ENCODE assay signal across 8 cellular contexts in the genomic region with DNA sequence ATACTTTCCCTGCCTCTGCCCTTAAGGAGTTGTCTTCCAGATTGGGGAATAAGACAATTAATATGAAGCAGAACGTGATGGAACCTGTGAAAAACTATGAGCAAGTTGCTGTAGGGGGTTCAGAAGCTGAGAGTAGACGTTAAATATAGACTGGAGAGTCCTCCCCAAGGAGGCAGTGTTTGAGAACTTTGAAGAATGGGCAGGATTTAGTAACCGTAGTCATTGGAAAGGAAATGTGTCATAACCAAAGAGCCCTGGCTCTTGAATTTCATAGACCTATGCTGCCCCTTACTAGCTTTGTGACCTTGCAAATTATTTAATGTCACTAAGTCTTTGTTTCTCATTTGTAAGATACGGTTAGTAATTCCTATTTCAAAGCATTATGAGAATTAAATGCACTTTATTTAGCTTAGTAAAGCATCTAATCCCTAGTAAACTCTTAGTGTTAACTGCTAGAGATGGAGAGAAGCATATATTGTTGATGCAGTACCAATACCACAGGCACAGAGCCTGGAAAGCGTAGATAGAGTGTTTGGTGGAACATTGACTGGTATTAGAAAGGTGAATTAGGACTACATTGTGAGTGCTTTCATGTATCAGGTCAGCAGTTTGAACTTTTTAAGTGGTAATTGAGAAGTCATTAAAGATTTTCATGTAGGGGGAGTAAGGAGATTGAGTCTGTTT. TPM values are rescaled to one million over a fixed set of nuclear protein-coding genes. Genes with fewer than 3 reads are reported as not detected.
A peak's percentile ranks its signal among the peaks of the same experiment; 100 is the strongest.
DNase-seq lines count a peak whose midpoint lies in the region; ATAC-seq and TF ChIP-seq lines count a peak whose summit lies in the region.

No MANE protein-coding gene starts in this region.

- ATAC-seq in Panc1 (peak; percentile 60), heart left ventricle (peak; percentile 51 to 82 (median 68))

- CTCF ChIA-PET in Panc1 (lab: Charles Lee): no interaction called here

- H3K4me1 ChIP-seq in Panc1 (ENCODE audit: control insufficient read depth, insufficient read depth, low read length) (peaks cover 14% of the 10 kb centered on the region), heart left ventricle (peaks cover 4 to 90% (median 23%) of the 10 kb centered on the region in 12 donors)

- intact Hi-C loops in Panc1 (cut with micrococcal nuclease; ENCODE audit: unreplicated experiment) (no loop called here), heart left ventricle (cut with DNase I) (loop anchor here in 3 of 10 donors (5.0 kb wide), 1 partner anchor 56 kb away; a partner anchor contains a TSS)

- in situ Hi-C loops in Panc1 (cut with HindIII; ENCODE audit: low pct_unique_long_range_greater_than_20kb, low sequenced_read_pairs): no loop called here

- H3K36me3 ChIP-seq in Panc1 (ENCODE audit: control insufficient read depth, insufficient read depth, low read length): no peaks in the 10 kb centered on the region
- no peaks in the 10 kb centered on the region for H3K36me3 ChIP-seq in heart left ventricle

- DNase-seq in stimulated activated CD4-positive, alpha-beta T cell treated with anti-CD3 and anti-CD28 coated beads, Interleukin-4, amount 100 ng/mL, for 24 hours: peak; percentile 19
- DNase-seq in stimulated activated CD4-positive, alpha-beta T cell treated with anti-CD3 and anti-CD28 coated beads, Interleukin-4, amount 100 ng/mL, for 4 hours: no peak
- DNase-seq in Panc1 (ENCODE audit: low read depth, low spot score) (no peak), heart left ventricle (no peak), NCI-H446 treated with DMSO at 0.1 percent for 48 hours (lab: John Stamatoyannopoulos, UW) (no peak), occipital lobe (lab: John Stamatoyannopoulos, UW) (no peak), NCI-H510A treated with DMSO at 0.1 percent for 48 hours (lab: John Stamatoyannopoulos, UW) (no peak), pons (ENCODE audit: low spot score) (no peak)

- H3K27me3 ChIP-seq in Panc1 (ENCODE audit: control insufficient read depth, insufficient read depth, low read length): no peaks in the 10 kb centered on the region
- H3K27me3 ChIP-seq in heart left ventricle: no peaks in the 10 kb centered on the region

- TF ChIP-seq CTCF in Panc1 (IDR thresholded peaks at IDR 0.05) (no peak), heart left ventricle (IDR thresholded peaks at IDR 0.05) (peak in 4 of 12 donors; percentile 18 to 41 (median 26))

- H3K27ac ChIP-seq in Panc1 (ENCODE audit: low read length) (no peak overlapping the region), heart left ventricle (peak overlapping the region in 11 of 12 donors; percentile 34 to 80 (median 59))

- BruUV-seq in Panc1 (replicated peaks; lab: Mats Ljungman, UMichigan): no TSS peak

- H3K9me3 ChIP-seq in Panc1 (ENCODE audit: control insufficient read depth, insufficient read depth, low read depth, low read length): no peaks in the 10 kb centered on the region
- no peaks in the 10 kb centered on the region for H3K9me3 ChIP-seq in heart left ventricle

- no peak for TF ChIP-seq POLR2A in heart left ventricle (IDR thresholded peaks at IDR 0.05)

- no peak overlapping the region for H3K4me3 ChIP-seq in Panc1 (ENCODE audit: low read depth in 2 of 2, low read length in 2 of 2)
- H3K4me3 ChIP-seq in heart left ventricle: peak overlapping the region in 1 of 12 donors; percentile 13

- POLR2A ChIA-PET in Panc1 (lab: Charles Lee): no interaction called here

- 42 to 59% (median 53%) methylated on average over 5 of the region's 5 CpGs for WGBS in heart left ventricle, 4 donors

RNA-seq across cellular contexts. Expression of a gene that starts 54.1 kb away (rescaled TPM):
- total RNA-seq in Panc1 (2021; ENCODE audit: unreplicated experiment) (27.2 TPM), heart left ventricle (100 to 1,000 TPM in 6 of 9 donors, 10 to 100 TPM in 3; 46.7 to 380 (median 110) TPM), occipital lobe (10.6 TPM)
- polyA plus RNA-seq in Panc1 (2012; ENCODE audit: insufficient read length): 27.9 TPM
- 100 to 1,000 TPM in 1 of 2 donors, 10 to 100 TPM in 1; 31.9 to 108 TPM for polyA plus RNA-seq in heart left ventricle

RNA-seq across cellular contexts. Expression of a gene that starts 56.7 kb away (rescaled TPM):
- total RNA-seq in Panc1 (2021; ENCODE audit: unreplicated experiment) (69.9 TPM), heart left ventricle (10 to 100 TPM in 3 of 9 donors, 1 to 10 TPM in 6; 6.1 to 20.4 (median 9.5) TPM), occipital lobe (12.0 TPM)
- 22.0 TPM for polyA plus RNA-seq in Panc1 (2012; ENCODE audit: insufficient read length)
- 1 to 10 TPM; 3.1 to 5.8 TPM for polyA plus RNA-seq in heart left ventricle
